7 cellular contexts compared by ENCODE assay signal in genomic region chr15:68957686-68958085, GRCh38. TPM values are rescaled to one million over a fixed set of nuclear protein-coding genes. Genes with fewer than 3 reads are reported as not detected.
"Had no signal": no experiment of that assay in that cellular context is flagged by ENCODE, and none has a peak within 500 bp of the region (broad histone marks: within the 10 kb centered on the region; RNA-seq: fewer than 3 reads in every experiment).

No MANE protein-coding gene starts in this region.

- H3K27ac ChIP-seq: HL-60 had no signal

- H3K4me3 ChIP-seq: GM23338 had no signal

- ATAC-seq: GM23338, HepG2 had no signal

- DNase-seq: H9, HCEC 1CT had no signal

RNA-seq across cellular contexts. Expression of gene SPESP1, which starts 27.4 kb away (rescaled TPM):
- total RNA-seq: GM23338, H1, H9, HepG2, HT1080 had no signal

RNA-seq across cellular contexts. Expression of gene NOX5, which starts 56.8 kb away (rescaled TPM):
- total RNA-seq: H1, HepG2 had no signal
